In the genomic region with DNA sequence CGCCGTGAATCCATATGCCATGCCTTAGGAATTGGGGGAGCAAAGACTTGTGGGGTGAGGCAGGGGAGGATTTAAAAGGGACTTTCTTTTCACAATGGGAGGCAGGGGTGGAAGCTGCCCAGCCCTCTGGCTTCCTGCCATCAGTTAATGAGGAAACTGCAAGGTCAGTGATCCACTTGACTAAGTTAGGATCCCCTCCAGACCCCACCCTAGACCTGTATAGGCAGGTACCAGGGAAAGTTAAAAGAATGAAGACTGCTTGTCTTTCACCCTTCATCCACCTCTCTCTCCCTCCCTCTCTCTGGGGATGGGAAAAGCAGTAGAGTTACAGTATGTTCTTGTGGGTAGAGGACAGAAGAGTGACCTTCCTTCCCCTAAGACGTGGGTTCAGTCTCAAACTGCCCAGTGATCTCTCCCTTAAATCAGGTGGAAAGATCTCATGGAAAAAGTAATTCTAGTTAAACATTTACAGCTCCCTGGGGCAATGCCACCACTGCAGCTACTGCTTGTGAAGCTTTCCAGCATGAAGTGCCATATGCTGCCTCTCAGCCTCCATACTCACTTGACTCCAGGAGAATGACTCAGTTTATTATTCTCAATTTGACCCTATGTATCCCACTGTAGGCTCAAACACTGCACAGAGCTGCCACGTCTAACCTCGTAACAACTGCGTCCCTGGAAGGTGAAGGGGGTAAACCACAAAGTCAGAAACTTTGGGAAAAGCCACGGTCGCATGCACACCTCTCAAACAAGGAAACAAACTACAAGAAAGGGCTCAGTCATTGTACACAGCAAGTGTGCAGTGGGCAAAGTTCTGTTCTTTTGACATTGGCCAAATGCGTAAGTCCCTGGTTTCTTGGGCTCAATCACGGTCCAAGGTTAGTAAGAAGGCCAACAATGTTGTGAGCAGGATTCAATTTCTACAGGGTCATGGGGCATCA, we compare ENCODE assay signal across 8 cellular contexts. TPM values are rescaled to one million over a fixed set of nuclear protein-coding genes. Genes with fewer than 3 reads are reported as not detected.
DNase-seq lines count a peak whose midpoint lies in the region; ATAC-seq, FAIRE-seq and TF ChIP-seq lines count a peak whose summit lies in the region.

No MANE protein-coding gene starts in this region.

- WGBS in esophagus muscularis mucosa = 85% methylated on average over 10 of the region's 10 CpGs

- no peaks in the 10 kb centered on the region for H3K27me3 ChIP-seq in DND-41 (ENCODE audit: insufficient read depth, low read length, poor library complexity)
- no peaks in the 10 kb centered on the region for H3K27me3 ChIP-seq in Panc1 (ENCODE audit: control insufficient read depth, insufficient read depth, low read length)
- no peaks in the 10 kb centered on the region for H3K27me3 ChIP-seq in esophagus muscularis mucosa
- no peaks in the 10 kb centered on the region for H3K27me3 ChIP-seq in parathyroid adenoma (ENCODE audit: control insufficient read depth, insufficient read depth, low read length)

- TF ChIP-seq POLR2A in esophagus muscularis mucosa (IDR thresholded peaks at IDR 0.05; ENCODE audit: low read depth) = no peak

- H3K79me2 ChIP-seq in DND-41 (ENCODE audit: insufficient read depth, low read length) = peaks cover 19% of the 10 kb centered on the region
- H3K79me2 ChIP-seq in parathyroid adenoma = no peaks in the 10 kb centered on the region

- H3K9ac ChIP-seq in DND-41 (ENCODE audit: low read depth, low read length) (peak overlapping the region; percentile 78), parathyroid adenoma (no peak overlapping the region)

- H3K36me3 ChIP-seq in DND-41 (ENCODE audit: insufficient read depth, low read length) (peaks cover 14% of the 10 kb centered on the region), Panc1 (ENCODE audit: control insufficient read depth, insufficient read depth, low read length) (no peaks in the 10 kb centered on the region), esophagus muscularis mucosa (peaks cover 0 to 23% (median 14%) of the 10 kb centered on the region in 4 donors), parathyroid adenoma (ENCODE audit: control insufficient read depth, insufficient read depth, low read length) (no peaks in the 10 kb centered on the region)

- peak overlapping the region; percentile 91 for H3K4me2 ChIP-seq in DND-41 (ENCODE audit: insufficient read depth, low read length)
- peak overlapping the region; percentile 93 for H3K4me2 ChIP-seq in parathyroid adenoma (ENCODE audit: low read length)

- no TSS peak for BruUV-seq in Panc1 (replicated peaks; lab: Mats Ljungman, UMichigan)

- H3K9me3 ChIP-seq in DND-41 (ENCODE audit: insufficient read depth, low read length, severe bottlenecking) (no peaks in the 10 kb centered on the region), Panc1 (ENCODE audit: control insufficient read depth, insufficient read depth, low read depth, low read length) (no peaks in the 10 kb centered on the region), esophagus muscularis mucosa (no peaks in the 10 kb centered on the region), parathyroid adenoma (ENCODE audit: control insufficient read depth, low read length) (no peaks in the 10 kb centered on the region)

- no peak for FAIRE-seq in frontal cortex (lab: Jason Lieb, UNC)

- H3K4me3 ChIP-seq in DND-41 (ENCODE audit: low read depth in 1 of 2, low read length in 2 of 2) (peak overlapping the region; percentile 82 to 98; a peak in 3 of 4 replicates), Panc1 (ENCODE audit: low read depth in 2 of 2, low read length in 2 of 2) (peak overlapping the region; percentile 90 to 92), esophagus muscularis mucosa (peak overlapping the region; percentile 72 to 94 (median 86)), parathyroid adenoma (ENCODE audit: low read depth, low read length) (peak overlapping the region; percentile 84)

- ATAC-seq in DND-41 (ENCODE audit: insufficient read depth, low read depth) (no peak), Panc1 (no peak), GM21786 (IDR thresholded peaks at IDR 0.05; ENCODE audit: unreplicated experiment) (no peak), GM21528 (IDR thresholded peaks at IDR 0.05; ENCODE audit: low FRiP score, unreplicated experiment) (no peak)

- intact Hi-C loops in Panc1 (cut with micrococcal nuclease; ENCODE audit: unreplicated experiment) = no loop called here
- intact Hi-C loops in esophagus muscularis mucosa (cut with DNase I) = no loop called here

- H2AFZ ChIP-seq in DND-41 (ENCODE audit: low read depth, low read length) (no peak overlapping the region), parathyroid adenoma (no peak overlapping the region)

- H3K27ac ChIP-seq in DND-41 (ENCODE audit: low read length) (peak overlapping the region; percentile 75; the same call in 1 of the 2 replicates), Panc1 (ENCODE audit: low read length) (peak overlapping the region; percentile 86), esophagus muscularis mucosa (replicated peaks in 1 of 4) (peak overlapping the region in 3 of 4 donors; percentile 80 to 81 (median 80)), parathyroid adenoma (no peak overlapping the region)

- no peak for DNase-seq in DND-41
- no peak for DNase-seq in Panc1 (ENCODE audit: low read depth, low spot score)
- DNase-seq in esophagus muscularis mucosa (ENCODE audit: extremely low spot score) = no peak
- no peak for DNase-seq in ureter (ENCODE audit: low spot score)
- DNase-seq in frontal cortex (ENCODE audit: low spot score in 2 of 2) = no peak

- TF ChIP-seq CTCF in DND-41 (IDR thresholded peaks at IDR 0.05; ENCODE audit: borderline replicate concordance, extremely low read depth, low read length, poor library complexity, severe bottlenecking) (no peak), Panc1 (IDR thresholded peaks at IDR 0.05) (no peak), esophagus muscularis mucosa (IDR thresholded peaks at IDR 0.05) (no peak), parathyroid adenoma (IDR thresholded peaks at IDR 0.05) (no peak)

- TF ChIP-seq EP300 in esophagus muscularis mucosa (IDR thresholded peaks at IDR 0.05) = no peak

- POLR2A ChIA-PET in Panc1 (lab: Charles Lee) = no interaction called here

- no peaks in the 10 kb centered on the region for H4K20me1 ChIP-seq in DND-41 (ENCODE audit: insufficient read depth, low read length)

- in situ Hi-C loops in Panc1 (cut with HindIII; ENCODE audit: low pct_unique_long_range_greater_than_20kb, low sequenced_read_pairs) = no loop called here

- H3K4me1 ChIP-seq in DND-41 (ENCODE audit: insufficient read depth, low read length) = peaks cover 27% of the 10 kb centered on the region
- H3K4me1 ChIP-seq in Panc1 (ENCODE audit: control insufficient read depth, insufficient read depth, low read length) = peaks cover 8% of the 10 kb centered on the region
- peaks cover 15 to 30% (median 28%) of the 10 kb centered on the region in 4 donors for H3K4me1 ChIP-seq in esophagus muscularis mucosa
- H3K4me1 ChIP-seq in parathyroid adenoma = peaks cover 4% of the 10 kb centered on the region

- CTCF ChIA-PET in Panc1 (lab: Charles Lee) = no interaction called here

RNA-seq across cellular contexts. Expression of a gene that starts 1.2 kb away (rescaled TPM):
- total RNA-seq in Panc1 (2021; ENCODE audit: unreplicated experiment) (48.8 TPM), esophagus muscularis mucosa (10 to 100 TPM; 65.9 to 74.6 (median 68.3) TPM), ureter (80.4 TPM), frontal cortex (98.6 TPM)
- 72.6 TPM for polyA plus RNA-seq in Panc1 (2012; ENCODE audit: insufficient read length)

RNA-seq across cellular contexts. Expression of a gene that starts 1.3 kb away (rescaled TPM):
- total RNA-seq in Panc1 (2021; ENCODE audit: unreplicated experiment) (0.13 TPM), esophagus muscularis mucosa (1 to 10 TPM in 1 of 4 donors, under 1 TPM in 2, not detected in 1; 0.50 to 3.9 (median 0.57) TPM), ureter (0.75 TPM), frontal cortex (0.82 TPM)
- polyA plus RNA-seq in Panc1 (2012; ENCODE audit: insufficient read length) = 0.34 TPM

RNA-seq across cellular contexts. Expression of a gene that starts 16.9 kb away (rescaled TPM):
- 3.5 TPM for total RNA-seq in Panc1 (2021; ENCODE audit: unreplicated experiment)
- 6.7 TPM for polyA plus RNA-seq in Panc1 (2012; ENCODE audit: insufficient read length)
- 1 to 10 TPM in 3 of 4 donors, under 1 TPM in 1; 0.50 to 2.9 (median 2.1) TPM for total RNA-seq in esophagus muscularis mucosa
- total RNA-seq in ureter = not detected
- 0.41 TPM for total RNA-seq in frontal cortex

RNA-seq across cellular contexts. Expression of a gene that starts 24.1 kb away (rescaled TPM):
- total RNA-seq in Panc1 (2021; ENCODE audit: unreplicated experiment) (37.7 TPM), esophagus muscularis mucosa (10 to 100 TPM; 34.5 to 43.9 (median 38.0) TPM), ureter (54.0 TPM), frontal cortex (26.1 TPM)
- 42.9 TPM for polyA plus RNA-seq in Panc1 (2012; ENCODE audit: insufficient read length)

RNA-seq across cellular contexts. Expression of a gene that starts 26.7 kb away (rescaled TPM):
- 61.8 TPM for total RNA-seq in Panc1 (2021; ENCODE audit: unreplicated experiment)
- 76.7 TPM for polyA plus RNA-seq in Panc1 (2012; ENCODE audit: insufficient read length)
- 100 to 1,000 TPM; 165 to 293 (median 237) TPM for total RNA-seq in esophagus muscularis mucosa
- 101 TPM for total RNA-seq in ureter
- total RNA-seq in frontal cortex = 74.6 TPM
